11 cellular contexts compared by ENCODE assay signal in the genomic region with DNA sequence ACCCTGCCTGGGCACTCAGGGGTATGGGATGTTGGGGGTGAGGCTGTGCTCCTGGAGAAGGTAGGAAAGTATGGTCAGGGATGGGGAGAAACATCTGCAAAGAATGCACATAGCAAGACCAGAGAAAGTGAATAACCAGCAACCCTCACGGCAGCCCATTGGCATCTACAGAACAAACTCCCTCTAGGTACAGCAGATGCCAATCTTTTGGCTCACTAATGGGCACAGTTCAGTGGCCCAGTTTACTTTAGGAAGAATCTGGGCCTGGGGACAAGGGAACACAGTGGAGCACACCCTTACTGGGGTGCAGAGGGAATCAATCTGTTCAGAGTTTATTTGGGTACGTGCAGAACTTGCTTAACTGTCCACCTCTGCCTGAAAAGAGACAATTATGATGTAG.
A peak's percentile ranks its signal among the peaks of the same experiment; 100 is the strongest.
DNase-seq lines count a peak whose midpoint lies in the region; ATAC-seq, FAIRE-seq and TF ChIP-seq lines count a peak whose summit lies in the region.
"Had no signal": no experiment of that assay in that cellular context is flagged by ENCODE, and none has a peak within 500 bp of the region (broad histone marks: within the 10 kb centered on the region; RNA-seq: fewer than 3 reads in every experiment).

No MANE protein-coding gene starts in this region.

- H3K27ac ChIP-seq in A549 (peak overlapping the region; percentile 90 to 92), PC-9 (peak overlapping the region; percentile 85)
- no peak overlapping the region for H3K27ac ChIP-seq in CD4-positive, alpha-beta memory T cell (ENCODE audit: low read depth, low read length)

- peaks cover 0 to 9% of the 10 kb centered on the region in 2 donors for H3K36me3 Mint-ChIP-seq in CD4-positive, alpha-beta memory T cell

- no peak for FAIRE-seq in A549 (lab: Jason Lieb, UNC)

- H3K4me2 ChIP-seq in A549 = peak overlapping the region; percentile 75
- peak overlapping the region; percentile 74 for H3K4me2 ChIP-seq in PC-9

- H3K9me3 Mint-ChIP-seq in CD4-positive, alpha-beta memory T cell = no peaks in the 10 kb centered on the region
- H3K9me3 Mint-ChIP-seq: memory B cell had no signal

- H3K27me3 Mint-ChIP-seq in CD4-positive, alpha-beta memory T cell = no peaks in the 10 kb centered on the region
- H3K27me3 Mint-ChIP-seq: memory B cell had no signal

- H3K9me3 ChIP-seq in A549 (no peaks in the 10 kb centered on the region), PC-9 (ENCODE audit: insufficient read depth, low read depth) (no peaks in the 10 kb centered on the region; the same call in 1 of the 2 replicates)
- no peaks in the 10 kb centered on the region for H3K9me3 ChIP-seq in CD4-positive, alpha-beta memory T cell (ENCODE audit: control insufficient read depth in 1 of 2, low read length in 2 of 2)

- intact Hi-C loops in PC-9 (cut with micrococcal nuclease; ENCODE audit: unreplicated experiment) = loop anchor here (1.0 kb wide), 1 partner anchor 296 kb away; a partner anchor contains a TSS
- intact Hi-C loops in CD4-positive, alpha-beta memory T cell (cut with micrococcal nuclease) = no loop called here

- peak overlapping the region; percentile 53 for H2AFZ ChIP-seq in PC-9

- peak in 1 of 2 experiments; percentile 67 for DNase-seq in A549 (ENCODE audit: low read depth in 1 of 2, low spot score in 1 of 2)
- DNase-seq in PC-9 = peak; percentile 24 to 71
- peak; percentile 27 for DNase-seq in kidney glomerular epithelial cell (lab: John Stamatoyannopoulos, UW)
- DNase-seq in NCI-H187 treated with DMSO at 0.1 percent for 48 hours (lab: John Stamatoyannopoulos, UW) = no peak
- no peak for DNase-seq in CD4-positive, alpha-beta memory T cell
- no peak for DNase-seq in middle frontal gyrus (ENCODE audit: extremely low spot score, low spot score)
- no peak for DNase-seq in activated gamma-delta T cell (lab: John Stamatoyannopoulos, UW)
- DNase-seq: activated CD4-positive, CD25-positive, alpha-beta regulatory T cell; NCI-H1048 had no signal

- H4K20me1 ChIP-seq in PC-9 (ENCODE audit: insufficient read depth) = no peaks in the 10 kb centered on the region

- no peak for TF ChIP-seq CTCF in A549 (IDR thresholded peaks at IDR 0.05)
- TF ChIP-seq CTCF in PC-9 (conservative IDR thresholded peaks at IDR 0.05) = no peak

- no peaks in the 10 kb centered on the region for H3K79me2 ChIP-seq in PC-9 (ENCODE audit: low read depth)

- H3K4me3 ChIP-seq in A549 = no peak overlapping the region; the same call in 2 of the 3 replicates
- peak overlapping the region; percentile 22; the same call in 1 of the 2 replicates for H3K4me3 ChIP-seq in PC-9
- no peak overlapping the region for H3K4me3 ChIP-seq in CD4-positive, alpha-beta memory T cell (ENCODE audit: low read length in 2 of 2)

- peaks cover 93% of the 10 kb centered on the region for H3K4me1 ChIP-seq in A549
- H3K4me1 ChIP-seq in PC-9 (replicated peaks; ENCODE audit: insufficient read depth) = peaks cover 67% of the 10 kb centered on the region
- H3K4me1 ChIP-seq in CD4-positive, alpha-beta memory T cell (ENCODE audit: insufficient read depth, low read length) = no peaks in the 10 kb centered on the region

- H3K4me1 Mint-ChIP-seq in CD4-positive, alpha-beta memory T cell = peaks cover 6 to 18% (median 10%) of the 10 kb centered on the region in 4 donors

- POLR2A ChIA-PET in A549 (lab: Yijun Ruan, JAX) (no interaction called here), PC-9 (lab: Charles Lee; ENCODE audit: unreplicated experiment) (interaction anchor here (0.5 kb wide), 1 partner anchor 359 kb away, joined by 14 read pairs; no protein-coding TSS in a partner anchor)
- POLR2A ChIA-PET in CD4-positive, alpha-beta memory T cell (lab: Charles Lee; ENCODE audit: partially characterized antibody) = no interaction called here

- no peaks in the 10 kb centered on the region for H3K27me3 ChIP-seq in PC-9 (ENCODE audit: insufficient read depth, low read depth)
- no peaks in the 10 kb centered on the region for H3K27me3 ChIP-seq in CD4-positive, alpha-beta memory T cell (ENCODE audit: insufficient read depth, low read length)

- TSS peak; percentile 42 for BruUV-seq in PC-9 (replicated peaks; lab: Mats Ljungman, UMichigan)

- peaks cover 38% of the 10 kb centered on the region for H3F3A ChIP-seq in PC-9 (ENCODE audit: insufficient read depth, low read depth)

- peak; percentile 63 to 70 for ATAC-seq in A549
- ATAC-seq in GM21576 (IDR thresholded peaks at IDR 0.05; ENCODE audit: unreplicated experiment) = peak; percentile 18

- no peak for TF ChIP-seq EP300 in A549 (IDR thresholded peaks at IDR 0.05)

- H3K4me3 Mint-ChIP-seq in CD4-positive, alpha-beta memory T cell = no peak overlapping the region
- H3K4me3 Mint-ChIP-seq: memory B cell had no signal

- WGBS in A549 (ENCODE audit: missing lambda C conversion rate) = 3% methylated on average over 2 of the region's 2 CpGs

- TF ChIP-seq POLR2A in A549 (IDR thresholded peaks at IDR 0.05; ENCODE audit: low read length) = no peak

- no peaks in the 10 kb centered on the region for H3K36me3 ChIP-seq in PC-9 (ENCODE audit: low read depth)
- H3K36me3 ChIP-seq in CD4-positive, alpha-beta memory T cell (ENCODE audit: insufficient read depth, low read length) = no peaks in the 10 kb centered on the region

- CTCF ChIA-PET in A549 (lab: Yijun Ruan, JAX) (interaction anchor here (1.3 kb wide), 1 partner anchor 57 kb away, joined by 3 read pairs; no protein-coding TSS in a partner anchor), PC-9 (lab: Charles Lee) (interaction anchor here (3.2 kb wide), 1 partner anchor 25 kb away, joined by 14 read pairs; no protein-coding TSS in a partner anchor)
- CTCF ChIA-PET in CD4-positive, alpha-beta memory T cell (lab: Charles Lee; ENCODE audit: partially characterized antibody) = interaction anchor here (1.8 kb wide), 1 partner anchor 17 kb away, joined by 7 read pairs; no protein-coding TSS in a partner anchor

- no peaks in the 10 kb centered on the region for H3K9me2 ChIP-seq in PC-9 (ENCODE audit: insufficient read depth)

- peak overlapping the region in 2 of 7 donors; percentile 39 to 49 for H3K27ac Mint-ChIP-seq in CD4-positive, alpha-beta memory T cell
- H3K27ac Mint-ChIP-seq: memory B cell had no signal

- TF ChIP-seq RAD21 in A549 (conservative IDR thresholded peaks at IDR 0.05 in 1 of 2, IDR thresholded peaks at IDR 0.05 in 1 of 2) = no peak; a peak in 1 of 5 replicates

TF ChIP-seq in A549, 52 proteins besides CTCF, POLR2A, EP300 and RAD21:
- TF ChIP-seq HOXB13 (CRISPR knock-in tag; IDR thresholded peaks at IDR 0.05; ENCODE audit: low read depth) (0 out of 2 replicates have a peak, but pooled peaks have one; percentile 35), ZNF302 (CRISPR knock-in tag; IDR thresholded peaks at IDR 0.05) (peak; percentile 17; the same call in 1 of the 2 replicates), EHMT2 (IDR thresholded peaks at IDR 0.05; ENCODE audit: low read depth) (no peak), GATA3 (IDR thresholded peaks at IDR 0.05; ENCODE audit: borderline replicate concordance) (peak; percentile 44; the same call in 1 of the 2 replicates), RCOR1 (IDR thresholded peaks at IDR 0.05; ENCODE audit: low read depth, low read length) (no peak), JUNB (IDR thresholded peaks at IDR 0.05) (no peak), SMC3 (IDR thresholded peaks at IDR 0.05) (no peak)
- TF ChIP-seq, protein P1, sequence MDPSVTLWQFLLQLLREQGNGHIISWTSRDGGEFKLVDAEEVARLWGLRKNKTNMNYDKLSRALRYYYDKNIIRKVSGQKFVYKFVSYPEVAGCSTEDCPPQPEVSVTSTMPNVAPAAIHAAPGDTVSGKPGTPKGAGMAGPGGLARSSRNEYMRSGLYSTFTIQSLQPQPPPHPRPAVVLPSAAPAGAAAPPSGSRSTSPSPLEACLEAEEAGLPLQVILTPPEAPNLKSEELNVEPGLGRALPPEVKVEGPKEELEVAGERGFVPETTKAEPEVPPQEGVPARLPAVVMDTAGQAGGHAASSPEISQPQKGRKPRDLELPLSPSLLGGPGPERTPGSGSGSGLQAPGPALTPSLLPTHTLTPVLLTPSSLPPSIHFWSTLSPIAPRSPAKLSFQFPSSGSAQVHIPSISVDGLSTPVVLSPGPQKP (IDR thresholded peaks at IDR 0.05; ENCODE audit: low read depth, low read length) = no peak
TF ChIP-seq in A549: peak in this region for 3.

Comparison
In these comparisons a context has a peak if more than half of its experiments do, and no peak if none do; other contexts are left out.
1. DNase-seq: peak in PC-9 (2 of 2) and kidney glomerular epithelial cell (single experiment); none in NCI-H187 treated with DMSO at 0.1 percent for 48 hours (single experiment), CD4-positive, alpha-beta memory T cell (0 of 5), middle frontal gyrus (single experiment) and activated gamma-delta T cell (single experiment).